Comparison of ENCODE assay signal across 23 cellular contexts in the genomic region with DNA sequence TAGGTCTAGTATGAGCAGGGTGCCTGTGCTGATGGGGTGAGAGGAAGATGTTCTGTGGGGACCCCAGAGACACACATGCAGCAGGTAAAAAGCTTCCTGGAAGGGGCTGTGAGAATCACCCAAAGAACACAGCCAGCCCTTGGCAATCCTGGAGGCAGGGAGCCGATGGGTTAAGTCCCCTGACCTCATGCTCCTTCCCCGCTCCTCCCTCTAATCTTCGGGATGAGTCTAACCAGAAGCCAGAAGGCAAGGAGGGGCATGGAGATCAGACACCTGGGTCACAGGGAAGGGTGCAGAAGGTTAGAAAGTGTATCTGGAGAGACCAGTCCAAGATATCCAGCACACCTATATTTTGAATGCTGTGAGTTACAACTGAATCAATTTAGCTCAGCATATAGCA.
"Had no signal": no experiment of that assay in that cellular context is flagged by ENCODE, and none has a peak within 500 bp of the region (broad histone marks: within the 10 kb centered on the region; RNA-seq: fewer than 3 reads in every experiment).

No MANE protein-coding gene starts in this region.

- H2AFZ ChIP-seq: neural progenitor cell, parathyroid adenoma had no signal

- H3K36me3 ChIP-seq: neural progenitor cell, right lobe of liver, suprapubic skin, transverse colon had no signal

- H3K27me3 ChIP-seq: neural progenitor cell, right lobe of liver, transverse colon had no signal

- H3K9me3 ChIP-seq: right lobe of liver, suprapubic skin, transverse colon had no signal

- H3K4me3 ChIP-seq: coronary artery, lung, neural progenitor cell, right lobe of liver, suprapubic skin, transverse colon had no signal

- H3K79me2 ChIP-seq: parathyroid adenoma had no signal

- ATAC-seq: left lobe of liver; naive thymus-derived CD4-positive, alpha-beta T cell; right lobe of liver; stimulated activated naive CD8-positive, alpha-beta T cell treated with anti-CD3 and anti-CD28 coated beads, Interleukin-15, amount 100 ng/mL, for 72 hours had no signal

- H3K4me2 ChIP-seq: neural progenitor cell had no signal

- H3K4me1 ChIP-seq: neural progenitor cell, parathyroid adenoma, right lobe of liver, suprapubic skin, transverse colon had no signal

- DNase-seq: dermis blood vessel endothelial cell; effector memory CD4-positive, alpha-beta T cell; hypothalamus; immature natural killer cell; kidney; midbrain; naive thymus-derived CD4-positive, alpha-beta T cell; right lobe of liver; small intestine; stimulated activated CD4-positive, alpha-beta T cell treated with anti-CD3 and anti-CD28 coated beads, Interleukin-15, amount 100 ng/mL, for 24 hours; stimulated activated CD4-positive, alpha-beta T cell treated with anti-CD3 and anti-CD28 coated beads, Interleukin-4, amount 100 ng/mL, for 1 hour; stimulated activated CD8-positive, alpha-beta memory T cell treated with anti-CD3 and anti-CD28 coated beads, Interleukin-4, amount 100 ng/mL, for 48 hours; stimulated activated naive CD4-positive, alpha-beta T cell; stimulated activated naive CD8-positive, alpha-beta T cell treated with anti-CD3 and anti-CD28 coated beads, Interleukin-15, amount 100 ng/mL, for 72 hours; transverse colon had no signal

- FAIRE-seq: endothelial cell of umbilical vein, frontal cortex, kidney, small intestine had no signal

- H3K9ac ChIP-seq: neural progenitor cell, parathyroid adenoma had no signal

- H3K27ac ChIP-seq: coronary artery, neural progenitor cell, parathyroid adenoma, right lobe of liver, suprapubic skin, transverse colon had no signal
